In genomic region chr3:114428173-114428606, GRCh38 we compare ENCODE assay signal across 11 cellular contexts.
DNase-seq lines count a peak whose midpoint lies in the region; ATAC-seq, FAIRE-seq and TF ChIP-seq lines count a peak whose summit lies in the region.
"Had no signal": no experiment of that assay in that cellular context is flagged by ENCODE, and none has a peak within 500 bp of the region (broad histone marks: within the 10 kb centered on the region; RNA-seq: fewer than 3 reads in every experiment).

No MANE protein-coding gene starts in this region.

- DNase-seq in GM12892 (ENCODE audit: insufficient read length) (no peak), NOMO-1 (lab: John Stamatoyannopoulos, UW; ENCODE audit: unreplicated experiment in 2 of 2) (peak; percentile 54 to 88)
- DNase-seq in NK-92 treated with Interleukin-12 subunit alpha and Interleukin-12 subunit beta, amount 100 ng/mL, for 24 hours (lab: John Stamatoyannopoulos, UW), result no peak
- DNase-seq in activated T-cell treated with anti-CD3 and anti-CD28 coated beads, Interleukin-2, amount 50 U/mL, for 4 hours, result no peak
- no peak for DNase-seq in stimulated activated CD4-positive, alpha-beta T cell treated with anti-CD3 and anti-CD28 coated beads, Interleukin-1b, Interleukin-23, amount 100 ng/mL, for 48 hours
- no peak for DNase-seq in activated CD4-positive, alpha-beta T cell treated with anti-CD3 and anti-CD28 coated beads, Interleukin-2, amount 10 ng/mL, durations not matched to agents 24 days and 14 days
- DNase-seq: ACHN; activated CD4-positive, alpha-beta T cell treated with anti-CD3 and anti-CD28 coated beads, Interleukin-2, amount 10 ng/mL, durations not matched to agents 7 days and 5 days; activated naive CD4-positive, alpha-beta T cell had no signal

- intact Hi-C loops in activated CD4-positive, alpha-beta T cell treated with anti-CD3 and anti-CD28 coated beads, Interleukin-2, amount 10 ng/mL, durations not matched to agents 24 days and 14 days (cut with micrococcal nuclease), result no loop called here

- H3K27ac Mint-ChIP-seq in activated CD4-positive, alpha-beta T cell treated with anti-CD3 and anti-CD28 coated beads, Interleukin-2, amount 10 ng/mL, durations not matched to agents 24 days and 14 days, result no peak overlapping the region
- H3K27ac Mint-ChIP-seq: activated CD4-positive, alpha-beta T cell treated with anti-CD3 and anti-CD28 coated beads, Interleukin-2, amount 10 ng/mL, durations not matched to agents 7 days and 5 days had no signal

- H3K36me3 Mint-ChIP-seq in activated T-cell treated with anti-CD3 and anti-CD28 coated beads, Interleukin-2, amount 50 U/mL, for 4 hours (ENCODE audit: insufficient read depth), result no peaks in the 10 kb centered on the region
- H3K36me3 Mint-ChIP-seq in activated CD4-positive, alpha-beta T cell treated with anti-CD3 and anti-CD28 coated beads, Interleukin-2, amount 10 ng/mL, durations not matched to agents 24 days and 14 days (ENCODE audit: low read depth), result no peaks in the 10 kb centered on the region

- H3K4me1 Mint-ChIP-seq in activated T-cell treated with anti-CD3 and anti-CD28 coated beads, Interleukin-2, amount 50 U/mL, for 4 hours (ENCODE audit: low read depth), result no peaks in the 10 kb centered on the region
- H3K4me1 Mint-ChIP-seq in activated CD4-positive, alpha-beta T cell treated with anti-CD3 and anti-CD28 coated beads, Interleukin-2, amount 10 ng/mL, durations not matched to agents 24 days and 14 days, result no peaks in the 10 kb centered on the region
- H3K4me1 Mint-ChIP-seq: activated CD4-positive, alpha-beta T cell treated with anti-CD3 and anti-CD28 coated beads, Interleukin-2, amount 10 ng/mL, durations not matched to agents 7 days and 5 days had no signal

- FAIRE-seq in GM12892 (lab: Jason Lieb, UNC), result peak; percentile 79

- no peak for TF ChIP-seq POLR2A in GM12892 (IDR thresholded peaks at IDR 0.05; ENCODE audit: low read depth, low read length)

- no peaks in the 10 kb centered on the region for H3K9me3 Mint-ChIP-seq in activated T-cell treated with anti-CD3 and anti-CD28 coated beads, Interleukin-2, amount 50 U/mL, for 4 hours
- H3K9me3 Mint-ChIP-seq in activated CD4-positive, alpha-beta T cell treated with anti-CD3 and anti-CD28 coated beads, Interleukin-2, amount 10 ng/mL, durations not matched to agents 24 days and 14 days, result no peaks in the 10 kb centered on the region
- H3K9me3 Mint-ChIP-seq: activated CD4-positive, alpha-beta T cell treated with anti-CD3 and anti-CD28 coated beads, Interleukin-2, amount 10 ng/mL, durations not matched to agents 7 days and 5 days had no signal

- peak; percentile 95 for ATAC-seq in GM21360 (IDR thresholded peaks at IDR 0.05; ENCODE audit: unreplicated experiment)
- ATAC-seq in HG03060 (IDR thresholded peaks at IDR 0.05; ENCODE audit: low read depth, unreplicated experiment), result peak; percentile 87
- ATAC-seq in activated T-cell treated with anti-CD3 and anti-CD28 coated beads, Interleukin-2, amount 50 U/mL, for 4 hours, result no peak

- H3K27me3 Mint-ChIP-seq in activated T-cell treated with anti-CD3 and anti-CD28 coated beads, Interleukin-2, amount 50 U/mL, for 4 hours (ENCODE audit: low read depth), result no peaks in the 10 kb centered on the region
- H3K27me3 Mint-ChIP-seq in activated CD4-positive, alpha-beta T cell treated with anti-CD3 and anti-CD28 coated beads, Interleukin-2, amount 10 ng/mL, durations not matched to agents 24 days and 14 days, result no peaks in the 10 kb centered on the region
- H3K27me3 Mint-ChIP-seq: activated CD4-positive, alpha-beta T cell treated with anti-CD3 and anti-CD28 coated beads, Interleukin-2, amount 10 ng/mL, durations not matched to agents 7 days and 5 days had no signal

- H3K4me3 Mint-ChIP-seq in activated T-cell treated with anti-CD3 and anti-CD28 coated beads, Interleukin-2, amount 50 U/mL, for 4 hours, result no peak overlapping the region
- no peak overlapping the region for H3K4me3 Mint-ChIP-seq in activated CD4-positive, alpha-beta T cell treated with anti-CD3 and anti-CD28 coated beads, Interleukin-2, amount 10 ng/mL, durations not matched to agents 24 days and 14 days
- H3K4me3 Mint-ChIP-seq: activated CD4-positive, alpha-beta T cell treated with anti-CD3 and anti-CD28 coated beads, Interleukin-2, amount 10 ng/mL, durations not matched to agents 7 days and 5 days had no signal

Comparison
In these comparisons a context has a peak if more than half of its experiments do, and no peak if none do; other contexts are left out.
1. DNase-seq: peak in NOMO-1 (2 of 2); none in GM12892 (single experiment), NK-92 treated with Interleukin-12 subunit alpha and Interleukin-12 subunit beta, amount 100 ng/mL, for 24 hours (single experiment), activated T-cell treated with anti-CD3 and anti-CD28 coated beads, Interleukin-2, amount 50 U/mL, for 4 hours (single experiment), stimulated activated CD4-positive, alpha-beta T cell treated with anti-CD3 and anti-CD28 coated beads, Interleukin-1b, Interleukin-23, amount 100 ng/mL, for 48 hours (single experiment) and activated CD4-positive, alpha-beta T cell treated with anti-CD3 and anti-CD28 coated beads, Interleukin-2, amount 10 ng/mL, durations not matched to agents 24 days and 14 days (single experiment).
2. ATAC-seq: peak in GM21360 (single experiment) and HG03060 (single experiment); none in activated T-cell treated with anti-CD3 and anti-CD28 coated beads, Interleukin-2, amount 50 U/mL, for 4 hours (0 of 2).